Comparison of ENCODE assay signal across 8 cellular contexts in the genomic region with DNA sequence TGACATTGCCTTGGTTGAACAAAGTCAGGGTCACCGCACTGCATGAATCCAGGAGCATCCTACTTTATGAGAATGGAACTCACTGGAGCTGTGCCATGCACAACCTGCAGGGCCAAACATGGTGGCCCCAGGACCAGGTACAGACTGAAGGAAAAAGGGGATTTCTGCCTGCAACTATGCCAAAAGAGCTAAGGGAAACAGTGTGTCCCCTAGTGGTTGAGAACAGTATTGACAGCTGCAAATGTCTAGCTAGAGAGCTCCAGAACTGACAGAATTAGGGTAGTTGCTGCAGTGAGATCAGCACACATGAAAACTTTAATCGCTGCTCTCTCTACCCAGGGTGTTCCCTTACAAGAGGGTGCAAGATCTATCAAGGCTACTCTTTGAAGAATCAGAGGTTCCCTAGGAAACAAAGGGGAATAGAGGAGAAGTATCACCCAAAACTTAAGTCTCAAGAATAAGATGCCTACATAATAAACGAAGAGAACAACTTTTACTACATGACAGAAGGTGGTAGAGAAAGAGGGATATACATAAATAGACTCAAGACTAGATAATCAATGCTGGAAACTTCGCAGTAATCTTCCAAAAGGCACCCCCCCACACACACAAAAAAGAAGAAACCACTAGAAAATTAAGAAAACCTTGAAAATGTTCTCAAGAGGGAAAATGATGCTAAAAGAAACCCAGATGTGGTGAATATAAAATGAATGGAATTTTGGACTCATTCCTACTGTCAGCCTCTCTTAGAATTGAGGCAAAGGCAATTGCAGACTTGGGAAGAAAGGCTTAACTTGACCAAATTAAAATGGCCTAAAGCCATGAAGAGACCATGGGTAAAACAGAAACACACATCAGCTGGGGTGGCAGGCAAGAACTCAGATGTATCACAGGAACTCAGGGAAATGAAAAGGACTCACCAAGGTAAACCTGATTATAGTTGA. TPM values are rescaled to one million over a fixed set of nuclear protein-coding genes. Genes with fewer than 3 reads are reported as not detected.
DNase-seq lines count a peak whose midpoint lies in the region; ATAC-seq and TF ChIP-seq lines count a peak whose summit lies in the region.

No MANE protein-coding gene starts in this region.

- in situ Hi-C loops in brain microvascular endothelial cell (cut with HindIII; ENCODE audit: low pct_ligation_motif_present, low sequenced_read_pairs) = no loop called here

- no peak for ATAC-seq in HG02884 (IDR thresholded peaks at IDR 0.05; ENCODE audit: unreplicated experiment)
- no peak for ATAC-seq in left ventricle myocardium superior

- TF ChIP-seq CTCF in brain microvascular endothelial cell (IDR thresholded peaks at IDR 0.05; ENCODE audit: low read depth, low read length, missing control alignments) = peak; percentile 91

- no peak overlapping the region for H3K27ac ChIP-seq in brain microvascular endothelial cell

- no peaks in the 10 kb centered on the region for H3K36me3 ChIP-seq in brain microvascular endothelial cell (replicated peaks)

- no peaks in the 10 kb centered on the region for H3K27me3 ChIP-seq in brain microvascular endothelial cell (replicated peaks)

- no peak overlapping the region for H3K4me3 ChIP-seq in brain microvascular endothelial cell (ENCODE audit: low read depth, low read length)

- DNase-seq in NCI-H2029 treated with DMSO at 0.1 percent for 48 hours (lab: John Stamatoyannopoulos, UW) (peak; percentile 42), NCI-H2029 (lab: John Stamatoyannopoulos, UW) (no peak), H4 (ENCODE audit: low spot score) (peak; percentile 36), NCI-H82 (lab: John Stamatoyannopoulos, UW) (peak; percentile 79), brain microvascular endothelial cell (peak; percentile 42), medulla oblongata (ENCODE audit: extremely low spot score) (peak; percentile 8), left ventricle myocardium superior (no peak)

- intact Hi-C loops in left ventricle myocardium superior (cut with micrococcal nuclease) = no loop called here

RNA-seq across cellular contexts. Expression of a gene that starts 43.7 kb away (rescaled TPM):
- total RNA-seq in H4 (2014; rRNA removed; shearing (Covaris generic)) = not detected in 2 replicates
- total RNA-seq in left ventricle myocardium superior = not detected

RNA-seq across cellular contexts. Expression of a gene that starts 56.2 kb away (rescaled TPM):
- 20.9 and 27.4 TPM in 2 replicates for total RNA-seq in H4 (2014; rRNA removed; shearing (Covaris generic))
- 7.0 TPM for total RNA-seq in left ventricle myocardium superior

Comparison
In these comparisons a context has a peak if more than half of its experiments do, and no peak if none do; other contexts are left out.
1. DNase-seq: peak in NCI-H2029 treated with DMSO at 0.1 percent for 48 hours (single experiment), H4 (single experiment), NCI-H82 (single experiment), brain microvascular endothelial cell (single experiment) and medulla oblongata (single experiment); none in NCI-H2029 (single experiment) and left ventricle myocardium superior (single experiment).